In the genomic region with DNA sequence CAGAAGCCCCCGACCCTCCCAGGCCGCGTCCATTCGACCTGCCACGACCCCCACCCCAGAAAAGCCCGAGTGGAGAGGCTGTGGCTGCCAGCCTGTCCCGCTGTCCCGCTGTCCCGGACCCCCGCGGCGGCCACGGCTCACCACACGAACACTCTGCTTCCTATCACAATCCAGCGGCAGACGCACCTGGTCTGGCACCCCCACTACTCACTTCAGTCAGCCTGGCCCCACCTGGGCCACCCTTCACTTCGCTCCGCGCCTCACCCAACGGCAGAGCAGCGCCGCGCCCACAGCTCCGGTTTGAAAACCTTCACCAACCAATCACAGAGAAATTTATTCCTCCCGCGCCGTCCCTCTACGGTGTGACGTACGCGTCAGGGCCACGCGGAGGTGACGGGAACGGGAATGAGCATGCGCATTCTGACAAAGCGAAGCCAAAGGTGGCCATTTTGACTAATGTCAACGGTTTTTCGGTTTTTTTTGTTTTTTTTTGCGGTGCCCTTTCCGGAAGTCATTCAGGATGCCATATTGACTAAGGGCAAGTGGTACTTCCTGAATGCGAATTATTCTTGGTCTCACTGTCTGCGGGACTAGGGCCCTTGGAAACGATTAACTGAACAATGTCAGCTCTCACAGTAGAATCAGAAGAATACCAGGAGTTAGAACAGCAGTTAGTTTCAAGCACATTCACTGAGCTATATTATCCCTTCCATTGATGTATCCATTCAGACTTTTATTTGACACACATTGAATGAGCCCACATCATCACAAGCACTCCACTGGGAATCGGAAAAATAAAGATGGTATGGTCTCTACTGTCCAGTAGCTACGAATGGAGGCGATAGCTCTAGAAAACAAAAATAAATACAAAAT, we compare ENCODE assay signal across 8 cellular contexts. TPM values are rescaled to one million over a fixed set of nuclear protein-coding genes. Genes with fewer than 3 reads are reported as not detected.
DNase-seq lines count a peak whose midpoint lies in the region; ATAC-seq and TF ChIP-seq lines count a peak whose summit lies in the region.

TSS of gene RACGAP1 (minus strand) at position 308 of the 873 bp plus-strand sequence. CDS start 8,779 bp downstream, outside the sequence.

- no peaks in the 10 kb centered on the region for H3K27me3 ChIP-seq in AG04450 (ENCODE audit: control insufficient read depth, insufficient read depth, low read length)

- peak within 1 kb of the TSS; percentile 90 for H3K4me3 ChIP-seq in AG04450 (ENCODE audit: low read depth, low read length)

- peak within 1 kb of the TSS; percentile 95 for H3K4me3 Mint-ChIP-seq in WTC11
- peak within 1 kb of the TSS; percentile 95 to 100 (median 99) for H3K4me3 Mint-ChIP-seq in immature natural killer cell

- H3K36me3 Mint-ChIP-seq in WTC11 (0 out of 2 replicates have a peak, but pooled peaks cover 2% of the 10 kb centered on the region), immature natural killer cell (no peaks in the 10 kb centered on the region)

- H3K9me3 Mint-ChIP-seq in WTC11 (no peaks in the 10 kb centered on the region), immature natural killer cell (no peaks in the 10 kb centered on the region)

- peak; percentile 95 for DNase-seq in AG04450 (ENCODE audit: low read depth, low spot score)
- peak; percentile 97 for DNase-seq in NCI-H226
- DNase-seq in WTC11 (ENCODE audit: low spot score), result peak; percentile 95
- peak in 60 of 61 donors; percentile 54 to 98 (median 90) for DNase-seq in caudate nucleus (lab: John Stamatoyannopoulos, UW)
- peak; percentile 97 to 98 (median 98) for DNase-seq in immature natural killer cell
- peak; percentile 96 for DNase-seq in smooth muscle cell of the brain vasculature (ENCODE audit: low read depth, low spot score)

- H3K27ac ChIP-seq in AG04450 (ENCODE audit: low read depth, low read length) (peak within 1 kb of the TSS; percentile 25), caudate nucleus (ENCODE audit: low read depth, low read length) (peak within 1 kb of the TSS; percentile 95)

- no peaks in the 10 kb centered on the region for H3K9me3 ChIP-seq in AG04450 (ENCODE audit: control insufficient read depth, insufficient read depth, low read length)

- ATAC-seq in GM18909 (IDR thresholded peaks at IDR 0.05; ENCODE audit: poor library complexity, unreplicated experiment) (peak; percentile 96), HG03175 (IDR thresholded peaks at IDR 0.05; ENCODE audit: unreplicated experiment) (peak; percentile 98), WTC11 (peak; percentile 99)

- H3K27ac Mint-ChIP-seq in WTC11 (peak within 1 kb of the TSS; percentile 97), immature natural killer cell (peak within 1 kb of the TSS; percentile 92 to 99 (median 94))

- H3K4me1 Mint-ChIP-seq in WTC11 (peaks cover 9% of the 10 kb centered on the region), immature natural killer cell (peaks cover 17 to 21% of the 10 kb centered on the region in 2 donors)

- TF ChIP-seq CTCF in AG04450 (IDR thresholded peaks at IDR 0.05; ENCODE audit: low read depth, low read length) (no peak), WTC11 (IDR thresholded peaks at IDR 0.05) (no peak)

- H3K27me3 Mint-ChIP-seq in WTC11 (ENCODE audit: low read depth) (no peaks in the 10 kb centered on the region), immature natural killer cell (ENCODE audit: low read depth in 3 of 3) (peaks cover 5 to 8% (median 6%) of the 10 kb centered on the region in 3 donors)

- POLR2A ChIA-PET in AG04450 (lab: Yijun Ruan, JAX) (interaction anchor here (0.6 to 1.3 kb wide), 3 partner anchors 9 to 58 kb away, joined by 3 to 4 read pairs (median 4); no protein-coding TSS in a partner anchor), WTC11 (lab: Charles Lee) (interaction anchor here (0.6 to 1.4 kb wide), 5 partner anchors 14 to 908 kb away, joined by 3 to 8 read pairs (median 5); partner anchors contain the start of gene SMARCD1)

- CTCF ChIA-PET in AG04450 (lab: Charles Lee), result interaction anchor here (0.6 to 2.1 kb wide), 9 partner anchors 13 to 94 kb away, joined by 3 to 22 read pairs (median 4); no protein-coding TSS in a partner anchor
- CTCF ChIA-PET in WTC11 (lab: Charles Lee), result interaction anchor here (0.7 to 1.8 kb wide), 13 partner anchors 14 to 197 kb away, joined by 3 to 20 read pairs (median 4); partner anchors contain the start of genes COX14 and NCKAP5L

TF ChIP-seq in WTC11, 78 proteins besides CTCF, POLR2A, EP300 and RAD21 (continues in another document):
- TF ChIP-seq NFYB (CRISPR knock-in tag; conservative IDR thresholded peaks at IDR 0.05; ENCODE audit: low read depth) (peak; percentile 55; the same call in 1 of the 2 replicates), ZNF121 (CRISPR knock-in tag; IDR thresholded peaks at IDR 0.05) (0 out of 2 replicates have a peak, but pooled peaks have one; percentile 12), JUN (CRISPR knock-in tag; IDR thresholded peaks at IDR 0.05) (no peak), ZNF232 (CRISPR knock-in tag; IDR thresholded peaks at IDR 0.05) (0 out of 2 replicates have a peak, but pooled peaks have one; percentile 21), MAX (CRISPR knock-in tag; IDR thresholded peaks at IDR 0.05) (peak; percentile 89), E2F5 (CRISPR knock-in tag; IDR thresholded peaks at IDR 0.05) (0 out of 2 replicates have a peak, but pooled peaks have one; percentile 30), SP1 (CRISPR knock-in tag; conservative IDR thresholded peaks at IDR 0.05) (peak; percentile 71; the same call in 1 of the 2 replicates)
- TF ChIP-seq, protein P1, sequence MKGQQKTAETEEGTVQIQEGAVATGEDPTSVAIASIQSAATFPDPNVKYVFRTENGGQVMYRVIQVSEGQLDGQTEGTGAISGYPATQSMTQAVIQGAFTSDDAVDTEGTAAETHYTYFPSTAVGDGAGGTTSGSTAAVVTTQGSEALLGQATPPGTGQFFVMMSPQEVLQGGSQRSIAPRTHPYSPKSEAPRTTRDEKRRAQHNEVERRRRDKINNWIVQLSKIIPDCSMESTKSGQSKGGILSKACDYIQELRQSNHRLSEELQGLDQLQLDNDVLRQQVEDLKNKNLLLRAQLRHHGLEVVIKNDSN (CRISPR knock-in tag; IDR thresholded peaks at IDR 0.05), result peak; percentile 78; the same call in 1 of the 2 replicates
- TF ChIP-seq, protein P2, sequence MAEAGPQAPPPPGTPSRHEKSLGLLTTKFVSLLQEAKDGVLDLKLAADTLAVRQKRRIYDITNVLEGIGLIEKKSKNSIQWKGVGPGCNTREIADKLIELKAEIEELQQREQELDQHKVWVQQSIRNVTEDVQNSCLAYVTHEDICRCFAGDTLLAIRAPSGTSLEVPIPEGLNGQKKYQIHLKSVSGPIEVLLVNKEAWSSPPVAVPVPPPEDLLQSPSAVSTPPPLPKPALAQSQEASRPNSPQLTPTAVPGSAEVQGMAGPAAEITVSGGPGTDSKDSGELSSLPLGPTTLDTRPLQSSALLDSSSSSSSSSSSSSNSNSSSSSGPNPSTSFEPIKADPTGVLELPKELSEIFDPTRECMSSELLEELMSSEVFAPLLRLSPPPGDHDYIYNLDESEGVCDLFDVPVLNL (CRISPR knock-in tag; IDR thresholded peaks at IDR 0.05; ENCODE audit: borderline replicate concordance, low read depth), result peak; percentile 75; the same call in 1 of the 2 replicates
- TF ChIP-seq, protein P3, sequence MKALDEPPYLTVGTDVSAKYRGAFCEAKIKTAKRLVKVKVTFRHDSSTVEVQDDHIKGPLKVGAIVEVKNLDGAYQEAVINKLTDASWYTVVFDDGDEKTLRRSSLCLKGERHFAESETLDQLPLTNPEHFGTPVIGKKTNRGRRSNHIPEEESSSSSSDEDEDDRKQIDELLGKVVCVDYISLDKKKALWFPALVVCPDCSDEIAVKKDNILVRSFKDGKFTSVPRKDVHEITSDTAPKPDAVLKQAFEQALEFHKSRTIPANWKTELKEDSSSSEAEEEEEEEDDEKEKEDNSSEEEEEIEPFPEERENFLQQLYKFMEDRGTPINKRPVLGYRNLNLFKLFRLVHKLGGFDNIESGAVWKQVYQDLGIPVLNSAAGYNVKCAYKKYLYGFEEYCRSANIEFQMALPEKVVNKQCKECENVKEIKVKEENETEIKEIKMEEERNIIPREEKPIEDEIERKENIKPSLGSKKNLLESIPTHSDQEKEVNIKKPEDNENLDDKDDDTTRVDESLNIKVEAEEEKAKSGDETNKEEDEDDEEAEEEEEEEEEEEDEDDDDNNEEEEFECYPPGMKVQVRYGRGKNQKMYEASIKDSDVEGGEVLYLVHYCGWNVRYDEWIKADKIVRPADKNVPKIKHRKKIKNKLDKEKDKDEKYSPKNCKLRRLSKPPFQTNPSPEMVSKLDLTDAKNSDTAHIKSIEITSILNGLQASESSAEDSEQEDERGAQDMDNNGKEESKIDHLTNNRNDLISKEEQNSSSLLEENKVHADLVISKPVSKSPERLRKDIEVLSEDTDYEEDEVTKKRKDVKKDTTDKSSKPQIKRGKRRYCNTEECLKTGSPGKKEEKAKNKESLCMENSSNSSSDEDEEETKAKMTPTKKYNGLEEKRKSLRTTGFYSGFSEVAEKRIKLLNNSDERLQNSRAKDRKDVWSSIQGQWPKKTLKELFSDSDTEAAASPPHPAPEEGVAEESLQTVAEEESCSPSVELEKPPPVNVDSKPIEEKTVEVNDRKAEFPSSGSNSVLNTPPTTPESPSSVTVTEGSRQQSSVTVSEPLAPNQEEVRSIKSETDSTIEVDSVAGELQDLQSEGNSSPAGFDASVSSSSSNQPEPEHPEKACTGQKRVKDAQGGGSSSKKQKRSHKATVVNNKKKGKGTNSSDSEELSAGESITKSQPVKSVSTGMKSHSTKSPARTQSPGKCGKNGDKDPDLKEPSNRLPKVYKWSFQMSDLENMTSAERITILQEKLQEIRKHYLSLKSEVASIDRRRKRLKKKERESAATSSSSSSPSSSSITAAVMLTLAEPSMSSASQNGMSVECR (CRISPR knock-in tag; IDR thresholded peaks at IDR 0.05; ENCODE audit: borderline replicate concordance), result peak; percentile 51; the same call in 1 of the 2 replicates

RNA-seq across cellular contexts. Expression of gene RACGAP1, which starts in this region (rescaled TPM):
- polyA plus RNA-seq in AG04450 (2011; rRNA removed) (25.6 and 26.2 TPM in 2 replicates), immature natural killer cell (10 to 100 TPM; 11.6 to 20.9 (median 12.4) TPM)
- 46.9 and 47.4 TPM in 2 replicates for polyA minus RNA-seq in AG04450 (2011; rRNA and poly(A)+ RNA removed)
- total RNA-seq in WTC11 (2021), result 76.6 to 87.7 TPM (median 77.3 TPM) in 3 replicates

Comparison
In these comparisons a context has a peak if more than half of its experiments do, and no peak if none do; other contexts are left out.
1. Peak in every context shown above with its lines: DNase-seq, ATAC-seq, H3K4me3 ChIP-seq and H3K27ac ChIP-seq.